Comparison of ENCODE assay signal across 29 cellular contexts in the genomic region with DNA sequence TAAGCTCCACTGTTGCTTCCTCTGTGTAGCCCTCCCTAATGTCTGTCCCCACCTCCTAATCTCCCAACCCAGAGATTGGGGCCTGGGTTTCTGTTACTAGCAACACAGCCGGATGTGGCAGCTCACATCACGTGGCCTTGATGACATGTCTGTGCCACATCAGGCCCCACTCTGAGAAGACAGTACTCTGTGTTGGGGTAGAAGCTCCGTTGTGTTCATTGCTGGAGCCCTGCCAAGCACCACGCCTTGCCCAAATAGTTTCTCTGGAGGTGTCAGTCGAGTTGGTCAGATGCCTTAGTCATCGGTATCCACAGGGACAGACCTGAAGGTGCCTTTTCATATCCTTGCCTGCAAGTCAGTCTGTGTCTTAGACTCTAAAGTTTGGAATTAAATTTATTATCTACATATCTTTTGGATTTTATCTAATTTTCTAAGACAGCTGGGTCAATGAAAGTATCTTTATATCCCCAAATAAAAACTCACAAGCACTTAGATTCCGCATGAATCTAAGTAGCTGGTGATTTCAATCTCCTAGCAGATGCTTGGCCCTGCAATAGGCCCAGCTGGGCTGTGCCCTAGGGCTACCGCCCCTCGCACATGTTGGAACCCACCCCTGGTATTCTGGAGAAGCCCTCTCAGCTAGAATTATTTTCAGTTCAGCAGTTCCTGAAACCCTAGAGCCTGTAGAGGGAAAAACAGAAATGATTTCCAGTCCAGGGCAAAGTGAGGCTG.
A peak's percentile ranks its signal among the peaks of the same experiment; 100 is the strongest.
DNase-seq lines count a peak whose midpoint lies in the region; ATAC-seq and TF ChIP-seq lines count a peak whose summit lies in the region.
"Had no signal": no experiment of that assay in that cellular context is flagged by ENCODE, and none has a peak within 500 bp of the region (broad histone marks: within the 10 kb centered on the region; RNA-seq: fewer than 3 reads in every experiment).

No MANE protein-coding gene starts in this region.

- peaks cover 7% of the 10 kb centered on the region; the same call in 1 of the 2 replicates for H3K9me3 Mint-ChIP-seq in WTC11
- H3K9me3 Mint-ChIP-seq: activated naive CD8-positive, alpha-beta T cell treated with anti-CD3 and anti-CD28 coated beads, Interleukin-2, amount 50 U/mL, for 24 hours; HFFc6; mesothelial cell of epicardium; natural killer cell had no signal

- H3K9me3 ChIP-seq in GM23248 (ENCODE audit: low read depth) (no peaks in the 10 kb centered on the region), SJCRH30 (replicated peaks) (no peaks in the 10 kb centered on the region), hepatocyte (ENCODE audit: low read depth) (no peaks in the 10 kb centered on the region)
- H3K9me3 ChIP-seq: BLaER1 treated with 17β-estradiol and CSF1 and Interleukin-3, amounts not matched to agents 10 nM and 100 nM; psoas muscle had no signal

- H3K36me3 ChIP-seq in GM23248 (ENCODE audit: low read depth) (no peaks in the 10 kb centered on the region), SJCRH30 (no peaks in the 10 kb centered on the region), hepatocyte (replicated peaks; ENCODE audit: insufficient read depth, low read depth) (no peaks in the 10 kb centered on the region)
- H3K36me3 ChIP-seq: BLaER1 treated with 17β-estradiol and CSF1 and Interleukin-3, amounts not matched to agents 10 nM and 100 nM had no signal

- POLR2A ChIA-PET in WTC11 (lab: Charles Lee), result no interaction called here

- H3F3A ChIP-seq in GM23248 (ENCODE audit: insufficient read depth), result no peaks in the 10 kb centered on the region

- no peak overlapping the region for H3K4me2 ChIP-seq in GM23248 (ENCODE audit: unreplicated experiment)
- H3K4me2 ChIP-seq in hepatocyte, result no peak overlapping the region

- H3K9me2 ChIP-seq in GM23248 (ENCODE audit: insufficient read depth), result no peaks in the 10 kb centered on the region
- no peaks in the 10 kb centered on the region for H3K9me2 ChIP-seq in hepatocyte (replicated peaks; ENCODE audit: insufficient read depth)

- DNase-seq in A172 (ENCODE audit: low spot score) (peak; percentile 55), GM23248 (peak; percentile 3), SJCRH30 (peak; percentile 94 to 95), hepatocyte (ENCODE audit: low spot score) (no peak), NCI-H1694 (lab: John Stamatoyannopoulos, UW) (no peak), WTC11 (ENCODE audit: low spot score) (no peak)
- DNase-seq: activated B cell treated with CpG ODN at 0.5 μM for 24 hours; activated CD8-positive, alpha-beta memory T cell treated with anti-CD3 and anti-CD28 coated beads, Interleukin-2, amount 10 ng/mL, durations not matched to agents 7 days and 5 days; activated naive CD8-positive, alpha-beta T cell treated with anti-CD3 and anti-CD28 coated beads, Interleukin-2, amount 50 U/mL, for 24 hours; activated T-cell treated with anti-CD3 and anti-CD28 coated beads, Interleukin-2, amount 50 U/mL, for 48 hours; HFFc6; left ventricle myocardium superior; natural killer cell; NCI-H1092 treated with DMSO at 0.1 percent for 48 hours; NCI-H2029 treated with DMSO at 0.1 percent for 48 hours; NCI-H226; NCI-H69; occipital lobe; psoas muscle; stimulated activated CD4-positive, alpha-beta T cell treated with anti-CD3 and anti-CD28 coated beads, Interleukin-2, amount 100 ng/mL, for 48 hours; SW 1271 had no signal

- H4K20me1 ChIP-seq in GM23248 (ENCODE audit: insufficient read depth) (no peaks in the 10 kb centered on the region), hepatocyte (ENCODE audit: insufficient read depth, poor library complexity, severe bottlenecking) (no peaks in the 10 kb centered on the region)
- H4K20me1 ChIP-seq: BLaER1 treated with 17β-estradiol and CSF1 and Interleukin-3, amounts not matched to agents 10 nM and 100 nM had no signal

- H3K27me3 Mint-ChIP-seq in WTC11 (ENCODE audit: low read depth), result no peaks in the 10 kb centered on the region; the same call in none of the 2 replicates
- H3K27me3 Mint-ChIP-seq: activated B cell treated with CpG ODN at 0.5 μM for 24 hours; activated CD8-positive, alpha-beta memory T cell treated with anti-CD3 and anti-CD28 coated beads, Interleukin-2, amount 10 ng/mL, durations not matched to agents 7 days and 5 days; activated naive CD8-positive, alpha-beta T cell treated with anti-CD3 and anti-CD28 coated beads, Interleukin-2, amount 50 U/mL, for 24 hours had no signal

- in situ Hi-C loops in GM23248 (cut with MboI), result no loop called here

- no peak overlapping the region for H3K27ac Mint-ChIP-seq in WTC11
- H3K27ac Mint-ChIP-seq: activated B cell treated with CpG ODN at 0.5 μM for 24 hours; activated CD8-positive, alpha-beta memory T cell treated with anti-CD3 and anti-CD28 coated beads, Interleukin-2, amount 10 ng/mL, durations not matched to agents 7 days and 5 days; activated naive CD8-positive, alpha-beta T cell treated with anti-CD3 and anti-CD28 coated beads, Interleukin-2, amount 50 U/mL, for 24 hours; HFFc6; mesothelial cell of epicardium; natural killer cell; type B pancreatic cell had no signal

- TF ChIP-seq CTCF in hepatocyte (IDR thresholded peaks at IDR 0.05; ENCODE audit: poor library complexity), result no peak
- TF ChIP-seq CTCF in WTC11 (IDR thresholded peaks at IDR 0.05), result no peak

- H3K27ac ChIP-seq in GM23248, result no peak overlapping the region
- H3K27ac ChIP-seq in SJCRH30, result peak overlapping the region; percentile 79
- peak overlapping the region; percentile 5 for H3K27ac ChIP-seq in hepatocyte
- H3K27ac ChIP-seq: BLaER1 treated with 17β-estradiol and CSF1 and Interleukin-3, amounts not matched to agents 10 nM and 100 nM; HL-60; psoas muscle had no signal

- no peaks in the 10 kb centered on the region for H3K79me2 ChIP-seq in GM23248 (ENCODE audit: insufficient read depth)
- H3K79me2 ChIP-seq in hepatocyte, result no peaks in the 10 kb centered on the region

- 10 to 16% methylated on average over 9 of the region's 9 CpGs for WGBS in GM23248 (ENCODE audit: low coverage in 1 of 2, low lambda C conversion rate in 2 of 2, missing lambda C conversion rate in 2 of 2), 2 experiments
- 65% methylated on average over 9 of the region's 9 CpGs for WGBS in hepatocyte (ENCODE audit: low lambda C conversion rate, missing lambda C conversion rate)

- H3K4me3 ChIP-seq in GM23248, result no peak overlapping the region
- H3K4me3 ChIP-seq in SJCRH30, result no peak overlapping the region
- H3K4me3 ChIP-seq in hepatocyte, result no peak overlapping the region
- H3K4me3 ChIP-seq: BLaER1 treated with 17β-estradiol and CSF1 and Interleukin-3, amounts not matched to agents 10 nM and 100 nM; GM12878; psoas muscle had no signal

- peaks cover 3% of the 10 kb centered on the region; the same call in 1 of the 2 replicates for H3K36me3 Mint-ChIP-seq in WTC11
- H3K36me3 Mint-ChIP-seq: activated CD8-positive, alpha-beta memory T cell treated with anti-CD3 and anti-CD28 coated beads, Interleukin-2, amount 10 ng/mL, durations not matched to agents 7 days and 5 days; mesothelial cell of epicardium; natural killer cell; type B pancreatic cell had no signal

- H2AFZ ChIP-seq in GM23248 (no peak overlapping the region), hepatocyte (no peak overlapping the region)

- CTCF ChIA-PET in WTC11 (lab: Charles Lee), result interaction anchor here (1.4 kb wide), 2 partner anchors 10 to 499 kb away, joined by 4 to 5 read pairs; no protein-coding TSS in a partner anchor

- no peaks in the 10 kb centered on the region for H3K4me1 ChIP-seq in GM23248 (ENCODE audit: insufficient read depth)
- H3K4me1 ChIP-seq in SJCRH30, result peaks cover 35% of the 10 kb centered on the region
- H3K4me1 ChIP-seq in hepatocyte (ENCODE audit: insufficient read depth), result no peaks in the 10 kb centered on the region
- H3K4me1 ChIP-seq: psoas muscle had no signal

- ATAC-seq in HG03175 (IDR thresholded peaks at IDR 0.05; ENCODE audit: unreplicated experiment) (no peak), HG02588 (IDR thresholded peaks at IDR 0.05; ENCODE audit: unreplicated experiment) (no peak), WTC11 (no peak)
- ATAC-seq: activated CD8-positive, alpha-beta memory T cell treated with anti-CD3 and anti-CD28 coated beads, Interleukin-2, amount 10 ng/mL, durations not matched to agents 7 days and 5 days; activated naive CD8-positive, alpha-beta T cell treated with anti-CD3 and anti-CD28 coated beads, Interleukin-2, amount 50 U/mL, for 24 hours; GM12878; HepG2; psoas muscle had no signal

- H3K4me1 Mint-ChIP-seq in WTC11, result peaks cover 23% of the 10 kb centered on the region
- H3K4me1 Mint-ChIP-seq: activated B cell treated with CpG ODN at 0.5 μM for 24 hours; activated CD8-positive, alpha-beta memory T cell treated with anti-CD3 and anti-CD28 coated beads, Interleukin-2, amount 10 ng/mL, durations not matched to agents 7 days and 5 days; activated naive CD8-positive, alpha-beta T cell treated with anti-CD3 and anti-CD28 coated beads, Interleukin-2, amount 50 U/mL, for 24 hours; natural killer cell had no signal

- H3K27me3 ChIP-seq in GM23248 (replicated peaks; ENCODE audit: insufficient read depth), result peaks cover 35% of the 10 kb centered on the region
- no peaks in the 10 kb centered on the region for H3K27me3 ChIP-seq in SJCRH30
- H3K27me3 ChIP-seq in hepatocyte, result no peaks in the 10 kb centered on the region
- H3K27me3 ChIP-seq: BLaER1 treated with 17β-estradiol and CSF1 and Interleukin-3, amounts not matched to agents 10 nM and 100 nM had no signal

- H3K4me3 Mint-ChIP-seq in WTC11, result no peak overlapping the region
- H3K4me3 Mint-ChIP-seq: activated B cell treated with CpG ODN at 0.5 μM for 24 hours; activated CD8-positive, alpha-beta memory T cell treated with anti-CD3 and anti-CD28 coated beads, Interleukin-2, amount 10 ng/mL, durations not matched to agents 7 days and 5 days; activated naive CD8-positive, alpha-beta T cell treated with anti-CD3 and anti-CD28 coated beads, Interleukin-2, amount 50 U/mL, for 24 hours; HFFc6; mesothelial cell of epicardium; natural killer cell; type B pancreatic cell had no signal

- H3K9ac ChIP-seq in GM23248, result no peak overlapping the region
- H3K9ac ChIP-seq: BLaER1 treated with 17β-estradiol and CSF1 and Interleukin-3, amounts not matched to agents 10 nM and 100 nM had no signal

TF ChIP-seq in WTC11, 78 proteins besides CTCF, POLR2A, EP300 and RAD21 (continues in another document):
- TF ChIP-seq TCF7 (CRISPR knock-in tag; IDR thresholded peaks at IDR 0.05; ENCODE audit: low read depth) (no peak), NR1H2 (CRISPR knock-in tag; IDR thresholded peaks at IDR 0.05) (no peak), ZNF263 (CRISPR knock-in tag; IDR thresholded peaks at IDR 0.05; ENCODE audit: low read depth) (no peak), KAT7 (CRISPR knock-in tag; IDR thresholded peaks at IDR 0.05; ENCODE audit: borderline replicate concordance) (no peak)
- TF ChIP-seq, protein P1, sequence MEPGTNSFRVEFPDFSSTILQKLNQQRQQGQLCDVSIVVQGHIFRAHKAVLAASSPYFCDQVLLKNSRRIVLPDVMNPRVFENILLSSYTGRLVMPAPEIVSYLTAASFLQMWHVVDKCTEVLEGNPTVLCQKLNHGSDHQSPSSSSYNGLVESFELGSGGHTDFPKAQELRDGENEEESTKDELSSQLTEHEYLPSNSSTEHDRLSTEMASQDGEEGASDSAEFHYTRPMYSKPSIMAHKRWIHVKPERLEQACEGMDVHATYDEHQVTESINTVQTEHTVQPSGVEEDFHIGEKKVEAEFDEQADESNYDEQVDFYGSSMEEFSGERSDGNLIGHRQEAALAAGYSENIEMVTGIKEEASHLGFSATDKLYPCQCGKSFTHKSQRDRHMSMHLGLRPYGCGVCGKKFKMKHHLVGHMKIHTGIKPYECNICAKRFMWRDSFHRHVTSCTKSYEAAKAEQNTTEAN (CRISPR knock-in tag; IDR thresholded peaks at IDR 0.05), result no peak

Comparison
In these comparisons a context has a peak if more than half of its experiments do, and no peak if none do; other contexts are left out.
1. DNase-seq: peak in A172 (single experiment), GM23248 (single experiment) and SJCRH30 (2 of 2); none in hepatocyte (single experiment), NCI-H1694 (single experiment) and WTC11 (single experiment).